In genomic region chr9:123551636-123552203, GRCh38 we compare ENCODE assay signal across 18 cellular contexts.
DNase-seq lines count a peak whose midpoint lies in the region; ATAC-seq and TF ChIP-seq lines count a peak whose summit lies in the region.
"Had no signal": no experiment of that assay in that cellular context is flagged by ENCODE, and none has a peak within 500 bp of the region (broad histone marks: within the 10 kb centered on the region; RNA-seq: fewer than 3 reads in every experiment).

No MANE protein-coding gene starts in this region.

- no peaks in the 10 kb centered on the region for H3K27me3 Mint-ChIP-seq in stimulated activated naive CD8-positive, alpha-beta T cell treated with anti-CD3 and anti-CD28 coated beads, Interleukin-15, Interleukin-2, amounts not matched to agents 100 ng/mL and 50 ng/mL, for 24 hours
- H3K27me3 Mint-ChIP-seq in stimulated activated naive CD8-positive, alpha-beta T cell treated with anti-CD3 and anti-CD28 coated beads, Interleukin-15, amount 100 ng/mL, for 72 hours = no peaks in the 10 kb centered on the region
- peaks cover 2% of the 10 kb centered on the region for H3K27me3 Mint-ChIP-seq in neural progenitor cell (ENCODE audit: insufficient read depth, low read depth)
- H3K27me3 Mint-ChIP-seq in activated T-helper 1 cell treated with anti-CD3 and anti-CD28 coated beads, Interleukin-12 subunit alpha, Interleukin-12 subunit beta, Interleukin-2, Interleukin-4 antibody, amounts not matched to agents 30 ng/mL and 10 ng/mL and 1 ng/mL, durations not matched to agents 14 hours and 24 hours and 36 hours (ENCODE audit: insufficient read depth) = no peaks in the 10 kb centered on the region
- H3K27me3 Mint-ChIP-seq: CD4-positive, alpha-beta T cell had no signal

- no peaks in the 10 kb centered on the region for H3K36me3 ChIP-seq in neural progenitor cell
- H3K36me3 ChIP-seq: BE2C, SJCRH30 had no signal

- intact Hi-C loops in activated T-helper 1 cell treated with anti-CD3 and anti-CD28 coated beads, Interleukin-12 subunit alpha, Interleukin-12 subunit beta, Interleukin-2, Interleukin-4 antibody, amounts not matched to agents 30 ng/mL and 10 ng/mL and 1 ng/mL, durations not matched to agents 14 hours and 24 hours and 36 hours (cut with micrococcal nuclease) = no loop called here

- H3K27ac ChIP-seq in cingulate gyrus (ENCODE audit: low read depth, low read length) = peak overlapping the region; percentile 65
- no peak overlapping the region for H3K27ac ChIP-seq in neural progenitor cell
- H3K27ac ChIP-seq: KMS-11, SJCRH30 had no signal

- peaks cover 34% of the 10 kb centered on the region for H3K4me1 Mint-ChIP-seq in stimulated activated naive CD8-positive, alpha-beta T cell treated with anti-CD3 and anti-CD28 coated beads, Interleukin-15, Interleukin-2, amounts not matched to agents 100 ng/mL and 50 ng/mL, for 24 hours (ENCODE audit: low read depth)
- peaks cover 36% of the 10 kb centered on the region for H3K4me1 Mint-ChIP-seq in stimulated activated naive CD8-positive, alpha-beta T cell treated with anti-CD3 and anti-CD28 coated beads, Interleukin-15, amount 100 ng/mL, for 72 hours
- H3K4me1 Mint-ChIP-seq in neural progenitor cell = peaks cover 31% of the 10 kb centered on the region
- peaks cover 15% of the 10 kb centered on the region for H3K4me1 Mint-ChIP-seq in activated T-helper 1 cell treated with anti-CD3 and anti-CD28 coated beads, Interleukin-12 subunit alpha, Interleukin-12 subunit beta, Interleukin-2, Interleukin-4 antibody, amounts not matched to agents 30 ng/mL and 10 ng/mL and 1 ng/mL, durations not matched to agents 14 hours and 24 hours and 36 hours (ENCODE audit: low read depth)

- peaks cover 3% of the 10 kb centered on the region for H3K9me3 Mint-ChIP-seq in stimulated activated naive CD8-positive, alpha-beta T cell treated with anti-CD3 and anti-CD28 coated beads, Interleukin-15, Interleukin-2, amounts not matched to agents 100 ng/mL and 50 ng/mL, for 24 hours
- no peaks in the 10 kb centered on the region for H3K9me3 Mint-ChIP-seq in stimulated activated naive CD8-positive, alpha-beta T cell treated with anti-CD3 and anti-CD28 coated beads, Interleukin-15, amount 100 ng/mL, for 72 hours
- H3K9me3 Mint-ChIP-seq in neural progenitor cell = no peaks in the 10 kb centered on the region
- H3K9me3 Mint-ChIP-seq in activated T-helper 1 cell treated with anti-CD3 and anti-CD28 coated beads, Interleukin-12 subunit alpha, Interleukin-12 subunit beta, Interleukin-2, Interleukin-4 antibody, amounts not matched to agents 30 ng/mL and 10 ng/mL and 1 ng/mL, durations not matched to agents 14 hours and 24 hours and 36 hours = no peaks in the 10 kb centered on the region
- H3K9me3 Mint-ChIP-seq: CD4-positive, alpha-beta T cell had no signal

- H3K36me3 Mint-ChIP-seq in stimulated activated naive CD8-positive, alpha-beta T cell treated with anti-CD3 and anti-CD28 coated beads, Interleukin-15, Interleukin-2, amounts not matched to agents 100 ng/mL and 50 ng/mL, for 24 hours (ENCODE audit: low read depth) = peaks cover 32% of the 10 kb centered on the region
- H3K36me3 Mint-ChIP-seq in neural progenitor cell = no peaks in the 10 kb centered on the region
- H3K36me3 Mint-ChIP-seq in activated T-helper 1 cell treated with anti-CD3 and anti-CD28 coated beads, Interleukin-12 subunit alpha, Interleukin-12 subunit beta, Interleukin-2, Interleukin-4 antibody, amounts not matched to agents 30 ng/mL and 10 ng/mL and 1 ng/mL, durations not matched to agents 14 hours and 24 hours and 36 hours (ENCODE audit: low read depth) = no peaks in the 10 kb centered on the region

- no peak for ATAC-seq in stimulated activated naive CD8-positive, alpha-beta T cell treated with anti-CD3 and anti-CD28 coated beads, Interleukin-15, amount 100 ng/mL, for 72 hours
- no peak for ATAC-seq in GM18907 (IDR thresholded peaks at IDR 0.05; ENCODE audit: unreplicated experiment)
- ATAC-seq: Panc1 had no signal

- H3K4me2 ChIP-seq in neural progenitor cell = peak overlapping the region; percentile 61
- H3K4me2 ChIP-seq: KMS-11 had no signal

- H3K4me3 Mint-ChIP-seq in stimulated activated naive CD8-positive, alpha-beta T cell treated with anti-CD3 and anti-CD28 coated beads, Interleukin-15, Interleukin-2, amounts not matched to agents 100 ng/mL and 50 ng/mL, for 24 hours = no peak overlapping the region
- H3K4me3 Mint-ChIP-seq in stimulated activated naive CD8-positive, alpha-beta T cell treated with anti-CD3 and anti-CD28 coated beads, Interleukin-15, amount 100 ng/mL, for 72 hours = no peak overlapping the region
- peak overlapping the region; percentile 22 for H3K4me3 Mint-ChIP-seq in neural progenitor cell
- H3K4me3 Mint-ChIP-seq in activated T-helper 1 cell treated with anti-CD3 and anti-CD28 coated beads, Interleukin-12 subunit alpha, Interleukin-12 subunit beta, Interleukin-2, Interleukin-4 antibody, amounts not matched to agents 30 ng/mL and 10 ng/mL and 1 ng/mL, durations not matched to agents 14 hours and 24 hours and 36 hours = no peak overlapping the region
- H3K4me3 Mint-ChIP-seq: CD4-positive, alpha-beta T cell had no signal

- H4K20me1 ChIP-seq in neural progenitor cell (ENCODE audit: low read depth) = no peaks in the 10 kb centered on the region

- H3K9me3 ChIP-seq in neural progenitor cell (ENCODE audit: low read depth) = no peaks in the 10 kb centered on the region
- H3K9me3 ChIP-seq: BE2C, SJCRH30 had no signal

- peaks cover 20% of the 10 kb centered on the region for H3F3A ChIP-seq in neural progenitor cell (ENCODE audit: low read depth)

- H3K27ac Mint-ChIP-seq in stimulated activated naive CD8-positive, alpha-beta T cell treated with anti-CD3 and anti-CD28 coated beads, Interleukin-15, Interleukin-2, amounts not matched to agents 100 ng/mL and 50 ng/mL, for 24 hours = peak overlapping the region; percentile 38
- H3K27ac Mint-ChIP-seq in stimulated activated naive CD8-positive, alpha-beta T cell treated with anti-CD3 and anti-CD28 coated beads, Interleukin-15, amount 100 ng/mL, for 72 hours = no peak overlapping the region
- H3K27ac Mint-ChIP-seq in neural progenitor cell = no peak overlapping the region
- H3K27ac Mint-ChIP-seq in activated T-helper 1 cell treated with anti-CD3 and anti-CD28 coated beads, Interleukin-12 subunit alpha, Interleukin-12 subunit beta, Interleukin-2, Interleukin-4 antibody, amounts not matched to agents 30 ng/mL and 10 ng/mL and 1 ng/mL, durations not matched to agents 14 hours and 24 hours and 36 hours = no peak overlapping the region
- H3K27ac Mint-ChIP-seq: CD4-positive, alpha-beta T cell had no signal

- TF ChIP-seq CTCF in neural progenitor cell (IDR thresholded peaks at IDR 0.05) = no peak

- H3K4me1 ChIP-seq in neural progenitor cell = peaks cover 34% of the 10 kb centered on the region
- H3K4me1 ChIP-seq: SJCRH30 had no signal

- no peaks in the 10 kb centered on the region for H3K79me2 ChIP-seq in neural progenitor cell (ENCODE audit: low read depth)

- H3K9ac ChIP-seq in neural progenitor cell = no peak overlapping the region
- H3K9ac ChIP-seq: KMS-11 had no signal

- no peaks in the 10 kb centered on the region for H3K27me3 ChIP-seq in neural progenitor cell
- H3K27me3 ChIP-seq: BE2C, SJCRH30 had no signal

- DNase-seq in stimulated activated naive CD8-positive, alpha-beta T cell treated with anti-CD3 and anti-CD28 coated beads, Interleukin-15, amount 100 ng/mL, for 72 hours = no peak
- DNase-seq in neural progenitor cell (ENCODE audit: low spot score) (no peak), HCEC 1CT (no peak), NCI-H1417 treated with DMSO at 0.1 percent for 48 hours (lab: John Stamatoyannopoulos, UW) (no peak)
- no peak for DNase-seq in activated T-helper 1 cell treated with anti-CD3 and anti-CD28 coated beads, Interleukin-12 subunit alpha, Interleukin-12 subunit beta, Interleukin-2, Interleukin-4 antibody, amounts not matched to agents 30 ng/mL and 10 ng/mL and 1 ng/mL, durations not matched to agents 14 hours and 24 hours and 36 hours (ENCODE audit: low spot score)
- DNase-seq: BE2C; CD4-positive, alpha-beta T cell; DMS153; GDM1; NCI-H187 treated with DMSO at 0.1 percent for 48 hours; NCI-H345; NCI-H524 treated with DMSO at 0.1 percent for 48 hours; SJCRH30 had no signal

- no peak overlapping the region for H3K4me3 ChIP-seq in neural progenitor cell
- H3K4me3 ChIP-seq: SJCRH30 had no signal

- no peak overlapping the region for H2AFZ ChIP-seq in neural progenitor cell (replicated peaks)
